In the genomic region with DNA sequence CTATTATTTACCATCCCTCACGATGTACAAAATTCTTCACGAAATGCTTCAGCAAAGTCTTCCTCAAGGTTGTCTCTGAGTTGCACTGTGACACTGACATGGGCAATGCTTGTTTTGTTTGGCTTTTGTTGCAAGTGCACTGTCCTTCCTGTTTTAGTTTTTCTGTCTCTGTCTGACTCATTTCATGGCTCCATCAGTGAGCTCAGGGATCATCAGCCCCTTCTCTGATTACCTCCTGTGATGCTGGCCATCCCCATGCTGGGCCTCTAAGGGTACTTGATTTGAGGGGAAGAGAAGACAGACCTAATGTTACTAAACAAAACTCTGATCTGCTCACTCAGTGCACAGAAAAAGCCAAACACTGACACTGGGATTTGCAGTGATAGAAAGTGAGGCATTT, we compare ENCODE assay signal across 10 cellular contexts. TPM values are rescaled to one million over a fixed set of nuclear protein-coding genes. Genes with fewer than 3 reads are reported as not detected.
DNase-seq lines count a peak whose midpoint lies in the region; ATAC-seq and TF ChIP-seq lines count a peak whose summit lies in the region.
"Had no signal": no experiment of that assay in that cellular context is flagged by ENCODE, and none has a peak within 500 bp of the region (broad histone marks: within the 10 kb centered on the region; RNA-seq: fewer than 3 reads in every experiment).

No MANE protein-coding gene starts in this region.

- no peak overlapping the region for H3K9ac ChIP-seq in mammary epithelial cell (ENCODE audit: insufficient read depth, low read length)

- H3K27ac ChIP-seq in mammary epithelial cell (ENCODE audit: insufficient read depth, low read depth, low read length), result no peak overlapping the region

- H3K4me1 Mint-ChIP-seq in MCF 10A (ENCODE audit: insufficient read depth, unreplicated experiment), result peaks cover 9% of the 10 kb centered on the region
- peaks cover 35% of the 10 kb centered on the region for H3K4me1 Mint-ChIP-seq in stimulated activated effector memory CD8-positive, alpha-beta T cell treated with anti-CD3 and anti-CD28 coated beads, Interleukin-12 subunit alpha, Interleukin-12 subunit beta, amount 100 ng/mL, for 72 hours

- in situ Hi-C loops in mammary epithelial cell (cut with MboI; ENCODE audit: low sequenced_read_pairs in 2 of 2), result no loop called here

- ATAC-seq in GM21825 (IDR thresholded peaks at IDR 0.05; ENCODE audit: unreplicated experiment), result peak; percentile 78
- peak; percentile 75 for ATAC-seq in HG03565 (IDR thresholded peaks at IDR 0.05; ENCODE audit: unreplicated experiment)
- peak; percentile 61 for ATAC-seq in stimulated activated effector memory CD8-positive, alpha-beta T cell treated with anti-CD3 and anti-CD28 coated beads, Interleukin-12 subunit alpha, Interleukin-12 subunit beta, amount 100 ng/mL, for 72 hours
- no peak for ATAC-seq in HG02840 (IDR thresholded peaks at IDR 0.05; ENCODE audit: low FRiP score, unreplicated experiment)
- ATAC-seq: activated CD4-positive, CD25-positive, alpha-beta regulatory T cell treated with anti-CD3 and anti-CD28 coated beads, Interleukin-2, amount 50 U/mL, for 24 hours had no signal

- H3K9me3 Mint-ChIP-seq in MCF 10A (ENCODE audit: unreplicated experiment), result no peaks in the 10 kb centered on the region
- no peaks in the 10 kb centered on the region for H3K9me3 Mint-ChIP-seq in stimulated activated effector memory CD8-positive, alpha-beta T cell treated with anti-CD3 and anti-CD28 coated beads, Interleukin-12 subunit alpha, Interleukin-12 subunit beta, amount 100 ng/mL, for 72 hours

- H3K27ac Mint-ChIP-seq in MCF 10A (ENCODE audit: low read depth, unreplicated experiment), result no peak overlapping the region
- no peak overlapping the region for H3K27ac Mint-ChIP-seq in stimulated activated effector memory CD8-positive, alpha-beta T cell treated with anti-CD3 and anti-CD28 coated beads, Interleukin-12 subunit alpha, Interleukin-12 subunit beta, amount 100 ng/mL, for 72 hours

- CTCF ChIA-PET in MCF 10A (lab: Yijun Ruan, JAX), result interaction anchor here (0.7 kb wide), 1 partner anchor 120 kb away, joined by 3 read pairs; no protein-coding TSS in a partner anchor
- CTCF ChIA-PET in mammary epithelial cell (lab: Charles Lee; ENCODE audit: low non-redundant PET), result no interaction called here

- intact Hi-C loops in MCF 10A (cut with micrococcal nuclease) (no loop called here), mammary epithelial cell (cut with micrococcal nuclease) (no loop called here)

- H3K27me3 ChIP-seq in mammary epithelial cell (ENCODE audit: insufficient read depth, low read length), result peaks cover 8% of the 10 kb centered on the region

- H2AFZ ChIP-seq in mammary epithelial cell (ENCODE audit: low read depth, low read length), result no peak overlapping the region

- H3K4me2 ChIP-seq in mammary epithelial cell (ENCODE audit: insufficient read depth, low read depth, low read length), result no peak overlapping the region

- BruUV-seq in MCF 10A (replicated peaks; lab: Mats Ljungman, UMichigan), result no TSS peak
- no TSS peak for BruUV-seq in mammary epithelial cell (replicated peaks; lab: Mats Ljungman, UMichigan)

- no peaks in the 10 kb centered on the region for H3K4me1 ChIP-seq in mammary epithelial cell (ENCODE audit: insufficient read depth, low read length)

- no peaks in the 10 kb centered on the region for H3K79me2 ChIP-seq in mammary epithelial cell (ENCODE audit: insufficient read depth, low read length)

- no peaks in the 10 kb centered on the region for H3K36me3 ChIP-seq in mammary epithelial cell (ENCODE audit: insufficient read depth, low read length)

- H4K20me1 ChIP-seq in mammary epithelial cell (ENCODE audit: insufficient read depth, low read length), result no peaks in the 10 kb centered on the region

- DNase-seq in MCF 10A (ENCODE audit: unreplicated experiment) (peak; percentile 3), mammary epithelial cell (no peak), NCI-H748 treated with DMSO at 0.1 percent for 48 hours (lab: John Stamatoyannopoulos, UW) (no peak), foreskin melanocyte (no peak)
- peak in 1 of 2 donors; percentile 51 for DNase-seq in stimulated activated effector memory CD8-positive, alpha-beta T cell treated with anti-CD3 and anti-CD28 coated beads, Interleukin-12 subunit alpha, Interleukin-12 subunit beta, amount 100 ng/mL, for 72 hours (ENCODE audit: low spot score in 2 of 2)
- DNase-seq: stimulated activated naive CD4-positive, alpha-beta T cell had no signal

- TF ChIP-seq CTCF in MCF 10A (IDR thresholded peaks at IDR 0.05; ENCODE audit: unreplicated experiment), result no peak
- no peak for TF ChIP-seq CTCF in mammary epithelial cell (conservative IDR thresholded peaks at IDR 0.05 in 1 of 2, IDR thresholded peaks at IDR 0.05 in 1 of 2; ENCODE audit: extremely low read depth in 1 of 2, insufficient read depth in 1 of 2, low read depth in 1 of 2, low read length in 2 of 2)

- dilution Hi-C loops in mammary epithelial cell (cut with HindIII; ENCODE audit: low sequenced_read_pairs), result loop anchor here (25.0 kb wide), 1 partner anchor 107 kb away; no protein-coding TSS in a partner anchor

- POLR2A ChIA-PET in MCF 10A (lab: Yijun Ruan, JAX), result no interaction called here

- peaks cover 27% of the 10 kb centered on the region for H3K27me3 Mint-ChIP-seq in MCF 10A (ENCODE audit: insufficient read depth, unreplicated experiment)

- H3K9me3 ChIP-seq in mammary epithelial cell (replicated peaks; ENCODE audit: insufficient read depth, low read length), result no peaks in the 10 kb centered on the region

- 87% methylated on average over 2 of the region's 2 CpGs for WGBS in mammary epithelial cell (ENCODE audit: low coverage, missing lambda C conversion rate)

- H3K4me3 Mint-ChIP-seq in MCF 10A (ENCODE audit: unreplicated experiment), result no peak overlapping the region
- H3K4me3 Mint-ChIP-seq in stimulated activated effector memory CD8-positive, alpha-beta T cell treated with anti-CD3 and anti-CD28 coated beads, Interleukin-12 subunit alpha, Interleukin-12 subunit beta, amount 100 ng/mL, for 72 hours, result no peak overlapping the region

- H3K36me3 Mint-ChIP-seq in MCF 10A (ENCODE audit: insufficient read depth, unreplicated experiment), result no peaks in the 10 kb centered on the region
- H3K36me3 Mint-ChIP-seq in stimulated activated effector memory CD8-positive, alpha-beta T cell treated with anti-CD3 and anti-CD28 coated beads, Interleukin-12 subunit alpha, Interleukin-12 subunit beta, amount 100 ng/mL, for 72 hours, result peaks cover 18% of the 10 kb centered on the region

- no peak overlapping the region for H3K4me3 ChIP-seq in mammary epithelial cell (replicated peaks in 1 of 3; ENCODE audit: insufficient read depth in 1 of 3, low read depth in 2 of 3, low read length in 3 of 3)

RNA-seq across cellular contexts. Expression of gene STX17, which starts 37.6 kb away (rescaled TPM):
- total RNA-seq in MCF 10A (2022), result 32.4 and 37.2 TPM in 2 replicates
- 10 to 100 TPM; 22.0 to 32.1 TPM for total RNA-seq in mammary epithelial cell
- polyA plus RNA-seq in mammary epithelial cell, result 5.6 TPM
- polyA minus RNA-seq in mammary epithelial cell, result 2.1 TPM

RNA-seq across cellular contexts. Expression of gene NR4A3, which starts 47.2 kb away (rescaled TPM):
- total RNA-seq in MCF 10A (2022) (0.16 and 0.25 TPM in 2 replicates), mammary epithelial cell (under 1 TPM; under 0.01 to 0.09 TPM)
- 0.03 TPM for polyA plus RNA-seq in mammary epithelial cell
- polyA minus RNA-seq in mammary epithelial cell, result not detected
